ENCODE assay signal across 1 cellular context in the genomic region with DNA sequence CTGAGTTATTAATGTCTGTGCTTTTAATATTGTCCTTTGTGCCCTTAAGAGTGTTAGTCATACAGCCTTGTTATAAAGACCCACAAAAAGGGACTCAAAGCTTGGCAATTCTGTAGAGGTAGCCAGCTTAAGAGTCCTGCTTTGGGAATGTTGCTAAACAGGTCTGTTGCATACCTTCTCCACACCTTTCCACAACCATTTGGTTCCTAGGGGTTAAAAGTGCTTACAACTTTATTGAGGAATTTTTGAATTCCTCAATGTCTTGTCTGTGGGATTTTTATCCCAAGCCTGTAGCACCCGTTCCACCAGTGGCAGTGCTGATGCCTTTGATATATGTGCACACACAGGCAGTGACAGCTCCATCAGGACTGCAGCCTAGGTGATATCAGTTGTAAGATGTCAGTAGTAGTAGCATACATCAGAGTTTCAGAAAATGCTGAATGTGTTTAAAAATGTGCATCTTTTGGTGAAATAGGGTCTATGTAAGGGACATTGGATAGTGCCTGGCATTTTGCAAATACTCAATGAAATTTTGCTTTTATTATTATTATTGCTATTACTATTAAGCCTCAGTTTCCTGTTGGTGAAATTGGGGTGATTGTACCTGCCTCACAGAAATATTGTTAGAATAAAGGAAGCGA.
TF ChIP-seq lines count a peak whose summit lies in the region.

No MANE protein-coding gene starts in this region.

TF ChIP-seq in H1, 55 proteins besides CTCF, POLR2A, EP300 and RAD21:
- TF ChIP-seq RBBP5 (IDR thresholded peaks at IDR 0.05; ENCODE audit: borderline replicate concordance, low read depth, low read length): no peak
- no peak for TF ChIP-seq SIN3A (conservative IDR thresholded peaks at IDR 0.05 in 1 of 2, IDR thresholded peaks at IDR 0.05 in 1 of 2; ENCODE audit: low read depth in 1 of 2, low read length in 2 of 2)
- no peak for TF ChIP-seq BACH1 (IDR thresholded peaks at IDR 0.05; ENCODE audit: low read length)
- no peak for TF ChIP-seq PHF8 (conservative IDR thresholded peaks at IDR 0.05; ENCODE audit: low read depth, low read length)
- no peak for TF ChIP-seq TEAD4 (IDR thresholded peaks at IDR 0.05; ENCODE audit: low read depth, low read length)
- 0 out of 2 replicates have a peak, but pooled peaks have one; percentile 46 for TF ChIP-seq SP1 (IDR thresholded peaks at IDR 0.05; ENCODE audit: low read depth, low read length)
